ENCODE assay signal across 14 cellular contexts in genomic region chr6:112906737-112907136, GRCh38.
DNase-seq lines count a peak whose midpoint lies in the region; ATAC-seq, FAIRE-seq and TF ChIP-seq lines count a peak whose summit lies in the region.
"Had no signal": no experiment of that assay in that cellular context is flagged by ENCODE, and none has a peak within 500 bp of the region (broad histone marks: within the 10 kb centered on the region; RNA-seq: fewer than 3 reads in every experiment).

No MANE protein-coding gene starts in this region.

- WGBS in HepG2 (ENCODE audit: low lambda C conversion rate), result 20% methylated on average over 1 of the region's 1 CpG
- WGBS in right lobe of liver (ENCODE audit: insufficient coverage, low coverage, low lambda C conversion rate, missing lambda C conversion rate), result 55% methylated on average over 1 of the region's 1 CpG

- peaks cover 17% of the 10 kb centered on the region for H3K36me3 Mint-ChIP-seq in chondrocyte (ENCODE audit: low read depth)
- H3K36me3 Mint-ChIP-seq in activated T-helper 2 cell treated with anti-CD3 and anti-CD28 coated beads, Interferon-gamma antibody, Interleukin-2, Interleukin-4, amounts not matched to agents 10 μg/mL and 5 μg/mL and 100 μg/mL, durations not matched to agents 14 hours and 24 hours and 36 hours (ENCODE audit: low read depth), result no peaks in the 10 kb centered on the region

- POLR2A ChIA-PET in HepG2 (lab: Yijun Ruan, JAX) (no interaction called here), HEK293T (lab: Yijun Ruan, JAX) (no interaction called here)

- TF ChIP-seq EP300 in HepG2 (IDR thresholded peaks at IDR 0.05; ENCODE audit: low read depth in 2 of 2, low read length in 2 of 2) (no peak), HepG2 (CRISPR knock-in tag; IDR thresholded peaks at IDR 0.05; ENCODE audit: borderline replicate concordance) (no peak)

- no peak for ATAC-seq in HepG2
- ATAC-seq in right lobe of liver, result no peak
- ATAC-seq in HG02763 (IDR thresholded peaks at IDR 0.05; ENCODE audit: unreplicated experiment), result no peak

- no peak for TF ChIP-seq RAD21 in HepG2 (CRISPR knock-in tag; IDR thresholded peaks at IDR 0.05)

- H3K9ac ChIP-seq in HepG2 (ENCODE audit: insufficient read depth, low read depth, low read length), result no peak overlapping the region

- peak overlapping the region; percentile 31 for H3K4me3 Mint-ChIP-seq in chondrocyte (ENCODE audit: unreplicated experiment)
- no peak overlapping the region for H3K4me3 Mint-ChIP-seq in activated T-helper 2 cell treated with anti-CD3 and anti-CD28 coated beads, Interferon-gamma antibody, Interleukin-2, Interleukin-4, amounts not matched to agents 10 μg/mL and 5 μg/mL and 100 μg/mL, durations not matched to agents 14 hours and 24 hours and 36 hours (ENCODE audit: low read depth)

- H3K4me1 ChIP-seq in HepG2 (ENCODE audit: insufficient read depth, low read length) (no peaks in the 10 kb centered on the region), right lobe of liver (no peaks in the 10 kb centered on the region)

- H3K4me3 ChIP-seq in HepG2 (replicated peaks in 1 of 3; ENCODE audit: insufficient read depth in 1 of 3, low read depth in 2 of 3, low read length in 3 of 3) (no peak overlapping the region), right lobe of liver (no peak overlapping the region)

- peaks cover 35% of the 10 kb centered on the region for H3K4me1 Mint-ChIP-seq in chondrocyte (ENCODE audit: low read depth)
- no peaks in the 10 kb centered on the region for H3K4me1 Mint-ChIP-seq in activated T-helper 2 cell treated with anti-CD3 and anti-CD28 coated beads, Interferon-gamma antibody, Interleukin-2, Interleukin-4, amounts not matched to agents 10 μg/mL and 5 μg/mL and 100 μg/mL, durations not matched to agents 14 hours and 24 hours and 36 hours (ENCODE audit: low read depth)

- no peaks in the 10 kb centered on the region for H3K36me3 ChIP-seq in HepG2 (replicated peaks in 1 of 2; ENCODE audit: control insufficient read depth in 1 of 2, insufficient read depth in 2 of 2, low read length in 2 of 2)
- no peaks in the 10 kb centered on the region for H3K36me3 ChIP-seq in right lobe of liver

- no peaks in the 10 kb centered on the region for H3K9me3 ChIP-seq in HepG2 (ENCODE audit: low read length)
- H3K9me3 ChIP-seq in right lobe of liver, result no peaks in the 10 kb centered on the region

- H3K9me3 Mint-ChIP-seq in chondrocyte (ENCODE audit: low read depth), result peaks cover 23% of the 10 kb centered on the region
- no peaks in the 10 kb centered on the region for H3K9me3 Mint-ChIP-seq in activated T-helper 2 cell treated with anti-CD3 and anti-CD28 coated beads, Interferon-gamma antibody, Interleukin-2, Interleukin-4, amounts not matched to agents 10 μg/mL and 5 μg/mL and 100 μg/mL, durations not matched to agents 14 hours and 24 hours and 36 hours

- CTCF ChIA-PET in HepG2 (lab: Yijun Ruan, JAX; ENCODE audit: low intra/inter-chr PET ratio, low total read pairs) (no interaction called here), HEK293T (lab: Yijun Ruan, JAX) (interaction anchor here (0.6 kb wide), 1 partner anchor 663 kb away, joined by 3 read pairs; no protein-coding TSS in a partner anchor)

- no peak for TF ChIP-seq CTCF in HepG2 (CRISPR knock-in tag; IDR thresholded peaks at IDR 0.05)
- TF ChIP-seq CTCF in right lobe of liver (IDR thresholded peaks at IDR 0.05), result no peak
- no peak for TF ChIP-seq CTCF in chondrocyte (IDR thresholded peaks at IDR 0.05)

- no peaks in the 10 kb centered on the region for H3K79me2 ChIP-seq in HepG2 (ENCODE audit: insufficient read depth, low read length)

- BruUV-seq in HepG2 (replicated peaks; lab: Mats Ljungman, UMichigan), result no TSS peak

- H3K27ac ChIP-seq in HepG2 (ENCODE audit: extremely low read length, insufficient read depth, low read length) (no peak overlapping the region), right lobe of liver (no peak overlapping the region)

- FAIRE-seq in HepG2 (lab: Jason Lieb, UNC), result no peak

- H3K27me3 ChIP-seq in HepG2 (ENCODE audit: control insufficient read depth in 1 of 2, insufficient read depth in 2 of 2, low read length in 2 of 2) (no peaks in the 10 kb centered on the region), right lobe of liver (no peaks in the 10 kb centered on the region)

- H3K4me2 ChIP-seq in HepG2 (ENCODE audit: low read depth, low read length), result no peak overlapping the region

- peak overlapping the region; percentile 90 for H3K27ac Mint-ChIP-seq in chondrocyte (ENCODE audit: unreplicated experiment)
- H3K27ac Mint-ChIP-seq in activated T-helper 2 cell treated with anti-CD3 and anti-CD28 coated beads, Interferon-gamma antibody, Interleukin-2, Interleukin-4, amounts not matched to agents 10 μg/mL and 5 μg/mL and 100 μg/mL, durations not matched to agents 14 hours and 24 hours and 36 hours, result no peak overlapping the region

- intact Hi-C loops in HepG2 (cut with micrococcal nuclease; ENCODE audit: unreplicated experiment) (no loop called here), right lobe of liver (cut with DNase I) (no loop called here)
- intact Hi-C loops in activated T-helper 2 cell treated with anti-CD3 and anti-CD28 coated beads, Interferon-gamma antibody, Interleukin-2, Interleukin-4, amounts not matched to agents 10 μg/mL and 5 μg/mL and 100 μg/mL, durations not matched to agents 14 hours and 24 hours and 36 hours (cut with micrococcal nuclease), result no loop called here

- TF ChIP-seq POLR2A in HepG2 (IDR thresholded peaks at IDR 0.05; ENCODE audit: insufficient read depth in 1 of 2, low read depth in 2 of 2, low read length in 2 of 2), result no peak
- TF ChIP-seq POLR2A in right lobe of liver (IDR thresholded peaks at IDR 0.05), result no peak

- no peak overlapping the region for H2AFZ ChIP-seq in HepG2 (ENCODE audit: low read length)

- H4K20me1 ChIP-seq in HepG2 (ENCODE audit: insufficient read depth, low read length), result no peaks in the 10 kb centered on the region

- DNase-seq in HepG2 (ENCODE audit: low spot score), result peak; percentile 4
- DNase-seq in right lobe of liver, result no peak
- DNase-seq in chondrocyte (ENCODE audit: low spot score), result no peak
- DNase-seq in left kidney (ENCODE audit: low read depth, low spot score), result peak; percentile 78
- DNase-seq in stimulated activated CD4-positive, alpha-beta T cell treated with anti-CD3 and anti-CD28 coated beads, Interleukin-1b, Interleukin-23, amount 100 ng/mL, for 48 hours, result no peak
- DNase-seq in HEK293T (ENCODE audit: extremely low spot score), result no peak
- no peak for DNase-seq in activated T-helper 2 cell treated with anti-CD3 and anti-CD28 coated beads, Interferon-gamma antibody, Interleukin-2, Interleukin-4, amounts not matched to agents 10 μg/mL and 5 μg/mL and 100 μg/mL, durations not matched to agents 14 hours and 24 hours and 36 hours (ENCODE audit: low spot score)
- DNase-seq: AML-193; GDM1; NCI-H187 treated with DMSO at 0.1 percent for 48 hours; nucleus accumbens; stimulated activated CD4-positive, alpha-beta T cell treated with anti-CD3 and anti-CD28 coated beads, Interleukin-4, amount 100 ng/mL, for 1 hour; T1000 had no signal

- in situ Hi-C loops in HepG2 (cut with HindIII; ENCODE audit: extremely low pct_ligation_motif_present, low pct_unique_long_range_greater_than_20kb), result no loop called here

- H3K27me3 Mint-ChIP-seq in chondrocyte (ENCODE audit: low read depth), result no peaks in the 10 kb centered on the region
- no peaks in the 10 kb centered on the region for H3K27me3 Mint-ChIP-seq in activated T-helper 2 cell treated with anti-CD3 and anti-CD28 coated beads, Interferon-gamma antibody, Interleukin-2, Interleukin-4, amounts not matched to agents 10 μg/mL and 5 μg/mL and 100 μg/mL, durations not matched to agents 14 hours and 24 hours and 36 hours (ENCODE audit: low read depth)

TF ChIP-seq in HepG2, 621 proteins besides CTCF, POLR2A, EP300 and RAD21:
- TF ChIP-seq MEF2D (CRISPR knock-in tag; IDR thresholded peaks at IDR 0.05) (no peak), ZSCAN31 (CRISPR knock-in tag; IDR thresholded peaks at IDR 0.05; ENCODE audit: low read depth) (no peak), FOXA1 (IDR thresholded peaks at IDR 0.05) (no peak), FOXA1 (CRISPR knock-in tag; IDR thresholded peaks at IDR 0.05) (0 out of 2 replicates have a peak, but pooled peaks have one; percentile 29), ATF7 (IDR thresholded peaks at IDR 0.05) (no peak), ATF7 (CRISPR knock-in tag; IDR thresholded peaks at IDR 0.05) (no peak), JUNB (CRISPR knock-in tag; IDR thresholded peaks at IDR 0.05; ENCODE audit: borderline replicate concordance) (no peak)

TF ChIP-seq in HEK293T, 16 proteins besides CTCF, POLR2A, EP300 and RAD21:
- no peak for TF ChIP-seq FOXK2 (IDR thresholded peaks at IDR 0.05)
- TF ChIP-seq BHLHE40 (IDR thresholded peaks at IDR 0.05; ENCODE audit: borderline replicate concordance), result no peak
- TF ChIP-seq PKNOX1 (IDR thresholded peaks at IDR 0.05), result no peak
- TF ChIP-seq ZNF384 (IDR thresholded peaks at IDR 0.05), result no peak
- TF ChIP-seq ELF4 (IDR thresholded peaks at IDR 0.05), result no peak
- no peak for TF ChIP-seq FOXM1 (IDR thresholded peaks at IDR 0.05; ENCODE audit: borderline replicate concordance)
- no peak for TF ChIP-seq NFRKB (IDR thresholded peaks at IDR 0.05)
- TF ChIP-seq HDGF (IDR thresholded peaks at IDR 0.05; ENCODE audit: borderline replicate concordance), result no peak
- TF ChIP-seq SUZ12 (IDR thresholded peaks at IDR 0.05), result no peak
- TF ChIP-seq SP1 (IDR thresholded peaks at IDR 0.05), result no peak
- TF ChIP-seq TARDBP (IDR thresholded peaks at IDR 0.05), result no peak
- TF ChIP-seq L3MBTL2 (conservative IDR thresholded peaks at IDR 0.05), result no peak
- no peak for TF ChIP-seq LEF1 (IDR thresholded peaks at IDR 0.05; ENCODE audit: borderline replicate concordance)
- TF ChIP-seq ARNT (IDR thresholded peaks at IDR 0.05), result no peak
- TF ChIP-seq CTBP1 (IDR thresholded peaks at IDR 0.05; ENCODE audit: borderline replicate concordance), result no peak
- TF ChIP-seq FOXA1 (IDR thresholded peaks at IDR 0.05), result no peak

Comparison
In these comparisons a context has a peak if more than half of its experiments do, and no peak if none do; other contexts are left out.
1. DNase-seq: peak in HepG2 (single experiment) and left kidney (single experiment); none in right lobe of liver (0 of 3), chondrocyte (single experiment), stimulated activated CD4-positive, alpha-beta T cell treated with anti-CD3 and anti-CD28 coated beads, Interleukin-1b, Interleukin-23, amount 100 ng/mL, for 48 hours (single experiment), HEK293T (single experiment) and activated T-helper 2 cell treated with anti-CD3 and anti-CD28 coated beads, Interferon-gamma antibody, Interleukin-2, Interleukin-4, amounts not matched to agents 10 μg/mL and 5 μg/mL and 100 μg/mL, durations not matched to agents 14 hours and 24 hours and 36 hours (single experiment).